In genomic region chr3:73401616-73402265, GRCh38 we compare ENCODE assay signal across 19 cellular contexts.
DNase-seq lines count a peak whose midpoint lies in the region; ATAC-seq and TF ChIP-seq lines count a peak whose summit lies in the region.
"Had no signal": no experiment of that assay in that cellular context is flagged by ENCODE, and none has a peak within 500 bp of the region (broad histone marks: within the 10 kb centered on the region; RNA-seq: fewer than 3 reads in every experiment).

No MANE protein-coding gene starts in this region.

- H3K36me3 ChIP-seq in mesodermal cell (ENCODE audit: control insufficient read depth, insufficient read depth, low read length) (peaks cover 4% of the 10 kb centered on the region), tibial nerve (peaks cover 0 to 14% (median 0%) of the 10 kb centered on the region in 3 donors), tibial artery (peaks cover 14 to 30% (median 29%) of the 10 kb centered on the region in 3 donors)
- H3K36me3 ChIP-seq: SJSA1, suprapubic skin had no signal

- 94 to 95% methylated on average over 6 to 7 of the region's 7 CpGs for WGBS in mesodermal cell (ENCODE audit: insufficient coverage in 2 of 2), 2 experiments
- 21 to 29% methylated on average over 7 of the region's 7 CpGs for WGBS in tibial nerve, 2 donors

- peak in 1 of 2 donors; percentile 31 for TF ChIP-seq EP300 in tibial nerve (IDR thresholded peaks at IDR 0.05)

- H3K4me3 ChIP-seq in fibroblast of villous mesenchyme (ENCODE audit: low read depth, low read length) = no peak overlapping the region
- no peak overlapping the region for H3K4me3 ChIP-seq in mesodermal cell (ENCODE audit: extremely low read depth, insufficient read depth, low read length, poor library complexity, severe bottlenecking)
- no peak overlapping the region for H3K4me3 ChIP-seq in tibial nerve
- H3K4me3 ChIP-seq in tibial artery = no peak overlapping the region
- H3K4me3 ChIP-seq: body of pancreas, SJSA1, suprapubic skin had no signal

- H3K27ac ChIP-seq in mesodermal cell (ENCODE audit: low read depth, low read length, severe bottlenecking) (peak overlapping the region; percentile 38), tibial nerve (peak overlapping the region in 3 of 4 donors; percentile 52 to 88 (median 75)), tibial artery (no peak overlapping the region)
- H3K27ac ChIP-seq: body of pancreas, SJSA1, suprapubic skin had no signal

- H3K4me1 ChIP-seq in mesodermal cell (ENCODE audit: control insufficient read depth, insufficient read depth, low read length, poor library complexity, severe bottlenecking) (no peaks in the 10 kb centered on the region), tibial nerve (peaks cover 0 to 38% (median 18%) of the 10 kb centered on the region in 4 donors), tibial artery (peaks cover 0 to 48% (median 10%) of the 10 kb centered on the region in 4 donors)
- H3K4me1 ChIP-seq: SJSA1 had no signal

- TF ChIP-seq CTCF in fibroblast of villous mesenchyme (IDR thresholded peaks at IDR 0.05; ENCODE audit: insufficient read depth, low read depth, low read length) (no peak), tibial nerve (IDR thresholded peaks at IDR 0.05) (no peak), tibial artery (IDR thresholded peaks at IDR 0.05) (no peak)

- intact Hi-C loops in tibial artery (cut with DNase I; ENCODE audit: low total_unique reads) = no loop called here

- no peak for ATAC-seq in GM18867 (IDR thresholded peaks at IDR 0.05; ENCODE audit: unreplicated experiment)
- ATAC-seq: body of pancreas; naive thymus-derived CD8-positive, alpha-beta T cell had no signal

- no peaks in the 10 kb centered on the region for H3K9me3 ChIP-seq in mesodermal cell (ENCODE audit: control insufficient read depth, low read length)
- H3K9me3 ChIP-seq in tibial nerve = no peaks in the 10 kb centered on the region
- H3K9me3 ChIP-seq in tibial artery = no peaks in the 10 kb centered on the region
- H3K9me3 ChIP-seq: body of pancreas, SJSA1, suprapubic skin had no signal

- DNase-seq in NCI-H1092 treated with DMSO at 0.1 percent for 48 hours (lab: John Stamatoyannopoulos, UW) (peak; percentile 40), fibroblast of villous mesenchyme (ENCODE audit: low read depth) (peak; percentile 70), tibial nerve (ENCODE audit: low spot score in 2 of 2) (no peak), tibial artery (no peak), NCI-H2029 (lab: John Stamatoyannopoulos, UW) (no peak), UCSD-AML1 (lab: John Stamatoyannopoulos, UW; ENCODE audit: unreplicated experiment) (no peak)
- DNase-seq: activated CD4-positive, alpha-beta T cell treated with anti-CD3 and anti-CD28 coated beads, Interleukin-2, amount 10 ng/mL, durations not matched to agents 7 days and 5 days; activated naive CD4-positive, alpha-beta T cell treated with anti-CD3 and anti-CD28 coated beads, Interleukin-2, amount 10 ng/mL, durations not matched to agents 7 days and 5 days; HCEC 1CT; Kasumi-1; naive thymus-derived CD8-positive, alpha-beta T cell; NCI-H1694 treated with DMSO at 0.1 percent for 48 hours; NCI-H510A; stimulated activated CD4-positive, alpha-beta T cell treated with anti-CD3 and anti-CD28 coated beads, Interleukin-1b, Interleukin-23, amount 100 ng/mL, for 48 hours had no signal

- no peak for TF ChIP-seq POLR2A in tibial nerve (IDR thresholded peaks at IDR 0.05)

- H3K27me3 ChIP-seq in tibial nerve (no peaks in the 10 kb centered on the region), tibial artery (no peaks in the 10 kb centered on the region)
- H3K27me3 ChIP-seq: body of pancreas, SJSA1, suprapubic skin had no signal

Comparison
In these comparisons a context has a peak if more than half of its experiments do, and no peak if none do; other contexts are left out.
1. DNase-seq: peak in NCI-H1092 treated with DMSO at 0.1 percent for 48 hours (single experiment) and fibroblast of villous mesenchyme (single experiment); none in tibial nerve (0 of 2), tibial artery (0 of 2), NCI-H2029 (single experiment) and UCSD-AML1 (single experiment).
2. H3K27ac ChIP-seq: peak in mesodermal cell (single experiment) and tibial nerve (3 of 4); none in tibial artery (0 of 2).